In genomic region chr7:151340794-151341356, GRCh38 we compare ENCODE assay signal across 9 cellular contexts. TPM values are rescaled to one million over a fixed set of nuclear protein-coding genes. Genes with fewer than 3 reads are reported as not detected.
DNase-seq lines count a peak whose midpoint lies in the region; ATAC-seq, FAIRE-seq and TF ChIP-seq lines count a peak whose summit lies in the region.
"Had no signal": no experiment of that assay in that cellular context is flagged by ENCODE, and none has a peak within 500 bp of the region (broad histone marks: within the 10 kb centered on the region; RNA-seq: fewer than 3 reads in every experiment).

No MANE protein-coding gene starts in this region.

- intact Hi-C loops in GM12878 (cut with micrococcal nuclease; ENCODE audit: unreplicated experiment): loop anchor here (5.0 kb wide), 2 partner anchors 114 to 176 kb away; partner anchors contain the start of genes ABCF2 and RHEB

- WGBS in GM12878 (ENCODE audit: insufficient coverage, insufficient replicate concordance, low lambda C conversion rate, missing lambda C conversion rate): 88% methylated on average over 12 of the region's 12 CpGs
- 77% methylated on average over 12 of the region's 12 CpGs for WGBS in liver
- 58 to 59% methylated on average over 12 of the region's 12 CpGs for WGBS in tibial nerve, 2 donors

- peak overlapping the region; percentile 73 for H3K4me2 ChIP-seq in GM12878 (ENCODE audit: control insufficient read depth, insufficient read depth)

- peak overlapping the region; percentile 97 for H3K27ac Mint-ChIP-seq in activated CD8-positive, alpha-beta memory T cell treated with anti-CD3 and anti-CD28 coated beads, Interleukin-2, amount 10 ng/mL, durations not matched to agents 7 days and 5 days

- H3K27ac ChIP-seq in GM12878 (ENCODE audit: control insufficient read depth, insufficient read depth) (peak overlapping the region; percentile 81), liver (ENCODE audit: low read depth in 1 of 2, low read length in 2 of 2) (peak overlapping the region; percentile 91 to 92), tibial nerve (peak overlapping the region; percentile 62 to 91 (median 88))

- peaks cover 20% of the 10 kb centered on the region for H3K36me3 Mint-ChIP-seq in activated CD8-positive, alpha-beta memory T cell treated with anti-CD3 and anti-CD28 coated beads, Interleukin-2, amount 10 ng/mL, durations not matched to agents 7 days and 5 days

- no peak for TF ChIP-seq RAD21 in GM12878 (IDR thresholded peaks at IDR 0.05; ENCODE audit: insufficient read depth, low read depth, low read length)
- no peak for TF ChIP-seq RAD21 in liver (IDR thresholded peaks at IDR 0.05)

- peaks cover 2% of the 10 kb centered on the region for H3K9me3 Mint-ChIP-seq in activated CD8-positive, alpha-beta memory T cell treated with anti-CD3 and anti-CD28 coated beads, Interleukin-2, amount 10 ng/mL, durations not matched to agents 7 days and 5 days (ENCODE audit: low read depth)

- H3K36me3 ChIP-seq in GM12878 (ENCODE audit: control insufficient read depth in 2 of 2, insufficient read depth in 2 of 2, low read length in 1 of 2) (peaks cover 0 to 6% of the 10 kb centered on the region in 2 experiments; a peak in 2 of 4 replicates), liver (ENCODE audit: control insufficient read depth in 4 of 4, insufficient read depth in 3 of 4, low read depth in 1 of 4, low read length in 3 of 4) (peaks cover 0 to 8% (median 5%) of the 10 kb centered on the region in 4 donors), tibial nerve (peaks cover 0 to 12% (median 0%) of the 10 kb centered on the region in 3 donors)

- in situ Hi-C loops in GM12878 (cut with MboI): no loop called here

- TF ChIP-seq CTCF in GM12878 (IDR thresholded peaks at IDR 0.05 in 2 of 3, conservative IDR thresholded peaks at IDR 0.05 in 1 of 3; ENCODE audit: control insufficient read depth in 2 of 3, extremely low read depth in 1 of 3, insufficient read depth in 1 of 3, low read depth in 3 of 3, low read length in 3 of 3) (no peak), liver (IDR thresholded peaks at IDR 0.05; ENCODE audit: low read depth, low read length, missing input control) (no peak), tibial nerve (IDR thresholded peaks at IDR 0.05) (peak in 1 of 5 experiments; percentile 3)

- RAD21 ChIA-PET in GM12878 (lab: Charles Lee; ENCODE audit: unreplicated experiment): interaction anchor here (0.7 to 3.3 kb wide), 4 partner anchors 11 to 291 kb away, joined by 3 to 23 read pairs (median 6); no protein-coding TSS in a partner anchor

- H4K20me1 ChIP-seq in GM12878 (ENCODE audit: control insufficient read depth, insufficient read depth): no peaks in the 10 kb centered on the region

- peaks cover 34% of the 10 kb centered on the region for H3K4me1 Mint-ChIP-seq in activated CD8-positive, alpha-beta memory T cell treated with anti-CD3 and anti-CD28 coated beads, Interleukin-2, amount 10 ng/mL, durations not matched to agents 7 days and 5 days

- no peaks in the 10 kb centered on the region for H3K27me3 ChIP-seq in GM12878 (replicated peaks in 1 of 2; ENCODE audit: control insufficient read depth in 2 of 2, insufficient read depth in 2 of 2, low read length in 1 of 2)
- H3K27me3 ChIP-seq in liver (ENCODE audit: control insufficient read depth in 4 of 4, insufficient read depth in 4 of 4, low read length in 3 of 4): no peaks in the 10 kb centered on the region
- H3K27me3 ChIP-seq in tibial nerve: no peaks in the 10 kb centered on the region

- DNase-seq in activated CD8-positive, alpha-beta memory T cell treated with anti-CD3 and anti-CD28 coated beads, Interleukin-2, amount 10 ng/mL, durations not matched to agents 7 days and 5 days: no peak
- no peak for DNase-seq in activated CD8-positive, alpha-beta memory T cell treated with anti-CD3 and anti-CD28 coated beads for 24 hours
- DNase-seq in GM12878 (ENCODE audit: low read depth, low spot score): no peak
- no peak for DNase-seq in tibial nerve (ENCODE audit: low spot score in 2 of 2)
- no peak for DNase-seq in occipital lobe (lab: John Stamatoyannopoulos, UW)
- DNase-seq in NCI-H446 (lab: John Stamatoyannopoulos, UW): no peak
- DNase-seq in DMS 273 (lab: John Stamatoyannopoulos, UW; ENCODE audit: unreplicated experiment): no peak

- no peak overlapping the region; the same call in 1 of the 2 replicates for H2AFZ ChIP-seq in GM12878 (ENCODE audit: control insufficient read depth, low read depth, low read length)

- TF ChIP-seq EP300 in GM12878 (IDR thresholded peaks at IDR 0.05; ENCODE audit: borderline replicate concordance in 1 of 2, control insufficient read depth in 1 of 2, low read depth in 2 of 2, low read length in 2 of 2) (no peak), tibial nerve (IDR thresholded peaks at IDR 0.05) (no peak)

- H3K9ac ChIP-seq in GM12878 (ENCODE audit: control insufficient read depth, insufficient read depth, low read length): no peak overlapping the region
- no peak overlapping the region for H3K9ac ChIP-seq in liver (ENCODE audit: low read depth in 1 of 2, low read length in 2 of 2)

- no peaks in the 10 kb centered on the region for H3K27me3 Mint-ChIP-seq in activated CD8-positive, alpha-beta memory T cell treated with anti-CD3 and anti-CD28 coated beads, Interleukin-2, amount 10 ng/mL, durations not matched to agents 7 days and 5 days

- TF ChIP-seq POLR2A in GM12878 (IDR thresholded peaks at IDR 0.05; ENCODE audit: low read depth, low read length) (no peak), tibial nerve (IDR thresholded peaks at IDR 0.05) (no peak)

- CTCF ChIA-PET in activated CD8-positive, alpha-beta memory T cell treated with anti-CD3 and anti-CD28 coated beads, Interleukin-2, amount 10 ng/mL, durations not matched to agents 7 days and 5 days (lab: Charles Lee): interaction anchor here (0.9 to 8.9 kb wide), 13 partner anchors 8 to 108 kb away, joined by 3 to 104 read pairs (median 4); no protein-coding TSS in a partner anchor
- CTCF ChIA-PET in GM12878 (lab: Yijun Ruan, JAX): interaction anchor here (7.1 to 7.5 kb wide), 2 partner anchors 11 to 25 kb away, joined by 69 to 73 read pairs; no protein-coding TSS in a partner anchor

- H3K4me3 Mint-ChIP-seq in activated CD8-positive, alpha-beta memory T cell treated with anti-CD3 and anti-CD28 coated beads, Interleukin-2, amount 10 ng/mL, durations not matched to agents 7 days and 5 days: peak overlapping the region; percentile 79

- no peak for ATAC-seq in activated CD8-positive, alpha-beta memory T cell treated with anti-CD3 and anti-CD28 coated beads, Interleukin-2, amount 10 ng/mL, durations not matched to agents 7 days and 5 days
- no peak for ATAC-seq in GM12878

- POLR2A ChIA-PET in GM12878 (lab: Charles Lee): interaction anchor here (0.6 to 3.2 kb wide), 5 partner anchors 11 to 1633 kb away, joined by 3 to 18 read pairs (median 3); no protein-coding TSS in a partner anchor

- BruUV-seq in GM12878 (replicated peaks; lab: Mats Ljungman, UMichigan): no TSS peak

- H3K4me1 ChIP-seq in GM12878 (ENCODE audit: control insufficient read depth, insufficient read depth, low read length): peaks cover 20% of the 10 kb centered on the region
- peaks cover 1 to 17% (median 10%) of the 10 kb centered on the region in 4 donors for H3K4me1 ChIP-seq in liver (ENCODE audit: control insufficient read depth in 4 of 4, insufficient read depth in 4 of 4, low read length in 3 of 4)
- H3K4me1 ChIP-seq in tibial nerve: peaks cover 0 to 43% (median 14%) of the 10 kb centered on the region in 4 donors

- no peak for FAIRE-seq in GM12878 (lab: Jason Lieb, UNC)
- FAIRE-seq: colon had no signal

- H3K9me3 ChIP-seq in GM12878 (replicated peaks; ENCODE audit: control insufficient read depth, insufficient read depth, low read length) (peaks cover 5% of the 10 kb centered on the region; the same call in 1 of the 3 replicates), liver (ENCODE audit: control insufficient read depth in 4 of 4, low read length in 3 of 4) (no peaks in the 10 kb centered on the region), tibial nerve (peaks cover 0 to 8% (median 0%) of the 10 kb centered on the region in 4 donors)

- SMC1A ChIA-PET in GM12878 (lab: Charles Lee; ENCODE audit: uncharacterized antibody, unreplicated experiment): interaction anchor here (1.5 to 6.3 kb wide), 3 partner anchors 11 to 25 kb away, joined by 5 to 58 read pairs (median 27); no protein-coding TSS in a partner anchor

- no peak overlapping the region; the same call in 1 of the 2 replicates for H3K4me3 ChIP-seq in GM12878
- peak overlapping the region in 1 of 3 donors; percentile 14 for H3K4me3 ChIP-seq in liver (ENCODE audit: low read depth in 1 of 3, low read length in 3 of 3)
- H3K4me3 ChIP-seq in tibial nerve: peak overlapping the region in 3 of 4 donors; percentile 75 to 85 (median 77)

- peaks cover 17% of the 10 kb centered on the region for H3K79me2 ChIP-seq in GM12878 (ENCODE audit: control insufficient read depth, insufficient read depth, low read length)

TF ChIP-seq in liver, 16 proteins besides CTCF, POLR2A, EP300 and RAD21 (continues in another document):
- TF ChIP-seq JUND (IDR thresholded peaks at IDR 0.05) (no peak), HNF4A (conservative IDR thresholded peaks at IDR 0.05) (no peak)

RNA-seq across cellular contexts. Expression of gene NUB1, which starts 0.7 kb away (rescaled TPM):
- total RNA-seq in activated CD8-positive, alpha-beta memory T cell treated with anti-CD3 and anti-CD28 coated beads, Interleukin-2, amount 10 ng/mL, durations not matched to agents 7 days and 5 days: 10 to 100 TPM; 71.3 to 73.3 TPM
- total RNA-seq in GM12878 (2013; cell fraction: nucleolus; rRNA removed): 88.2 and 88.7 TPM in 2 replicates
- 42.3 and 49.5 TPM in 2 replicates for total RNA-seq in GM12878 (2014; rRNA removed)
- 64.0 and 65.6 TPM in 2 replicates for total RNA-seq in GM12878 (2014; rRNA removed; fragmentation: Illumina TruSeq; extraction: Trizol)
- 37.1 and 37.5 TPM in 2 replicates for total RNA-seq in GM12878 (2021)
- 26.5 TPM for polyA plus RNA-seq in GM12878 (2011; ENCODE audit: low read depth)
- polyA plus RNA-seq in GM12878 (2011; rRNA removed): 58.0 and 106 TPM in 2 replicates
- 36.1 and 36.7 TPM in 2 replicates for polyA plus RNA-seq in GM12878 (2011; cell fraction: cytosol; rRNA removed)
- 49.8 and 60.9 TPM in 2 replicates for polyA plus RNA-seq in GM12878 (2011; cell fraction: nucleus; rRNA removed)
- 36.2 and 57.3 TPM in 2 replicates for polyA plus RNA-seq in GM12878 (2012)
- 102 and 177 TPM in 2 replicates for polyA plus RNA-seq in GM12878 (2014; fragmentation: Illumina TruSeq; extraction: Trizol)
- polyA plus RNA-seq in GM12878 (2014; fragmentation: Nextera tagmentation; extraction: Ambion mirVana): 10 to 100 TPM; 24.1 to 28.8 TPM
- polyA plus RNA-seq in GM12878 (2014; rRNA removed): 37.4 and 49.1 TPM in 2 replicates
- polyA plus RNA-seq in GM12878 (2016; fragmentation: Nextera tagmentation; extraction: Ambion mirVana): 10 to 100 TPM; 48.9 to 54.4 TPM
- polyA minus RNA-seq in GM12878 (2011; rRNA and poly(A)+ RNA removed): 31.6 and 38.5 TPM in 2 replicates
- polyA minus RNA-seq in GM12878 (2011; cell fraction: cytosol; rRNA and poly(A)+ RNA removed): 12.8 and 16.1 TPM in 2 replicates
- 16.8 and 26.8 TPM in 2 replicates for polyA minus RNA-seq in GM12878 (2011; cell fraction: nucleus; rRNA and poly(A)+ RNA removed)
- 10 to 100 TPM; 14.0 to 27.9 TPM for total RNA-seq in liver
- 10 to 100 TPM; 18.7 to 19.0 TPM for polyA plus RNA-seq in liver
- total RNA-seq in tibial nerve: 10 to 100 TPM; 40.8 to 66.3 (median 60.1) TPM
- 33.5 TPM for total RNA-seq in occipital lobe
